ENCODE assay signal across 8 cellular contexts in genomic region chr15:41603941-41604660, GRCh38. TPM values are rescaled to one million over a fixed set of nuclear protein-coding genes. Genes with fewer than 3 reads are reported as not detected.
DNase-seq lines count a peak whose midpoint lies in the region; ATAC-seq and TF ChIP-seq lines count a peak whose summit lies in the region.

No MANE protein-coding gene starts in this region.

- peak overlapping the region; percentile 63 for H3K4me3 Mint-ChIP-seq in activated naive CD8-positive, alpha-beta T cell

- H2AFZ ChIP-seq in SK-N-SH (ENCODE audit: low read depth) (peak overlapping the region; percentile 68), parathyroid adenoma (peak overlapping the region; percentile 53)

- TF ChIP-seq RAD21 in SK-N-SH (IDR thresholded peaks at IDR 0.05; ENCODE audit: low read length), result peak; percentile 74

- DNase-seq in KG1 (lab: John Stamatoyannopoulos, UW), result peak; percentile 26
- peak; percentile 84 for DNase-seq in SK-N-SH
- peak; percentile 49 to 92 (median 80) for DNase-seq in head of caudate nucleus
- peak; percentile 72 for DNase-seq in ureter (ENCODE audit: low spot score)

- H3K9me2 ChIP-seq in DOHH2 (replicated peaks; ENCODE audit: control insufficient read depth, low read length), result no peaks in the 10 kb centered on the region
- no peaks in the 10 kb centered on the region for H3K9me2 ChIP-seq in SK-N-SH

- H3K36me3 ChIP-seq in DOHH2 (ENCODE audit: control insufficient read depth, low read length) (no peaks in the 10 kb centered on the region), SK-N-SH (replicated peaks in 1 of 2; ENCODE audit: control insufficient read depth in 1 of 2, insufficient read depth in 2 of 2, low read length in 1 of 2) (no peaks in the 10 kb centered on the region), parathyroid adenoma (ENCODE audit: control insufficient read depth, insufficient read depth, low read length) (no peaks in the 10 kb centered on the region)

- CTCF ChIA-PET in SK-N-SH (lab: Yijun Ruan, JAX), result interaction anchor here (0.6 to 3.6 kb wide), 51 partner anchors 9 to 1348 kb away, joined by 3 to 47 read pairs (median 4); partner anchors contain the start of genes MAPKBP1, MGA and TYRO3

- H3K9me3 Mint-ChIP-seq in activated naive CD8-positive, alpha-beta T cell (ENCODE audit: low read depth), result no peaks in the 10 kb centered on the region

- H3K79me2 ChIP-seq in DOHH2 (ENCODE audit: control insufficient read depth, low read length) (no peaks in the 10 kb centered on the region), SK-N-SH (ENCODE audit: insufficient read depth) (no peaks in the 10 kb centered on the region), parathyroid adenoma (no peaks in the 10 kb centered on the region)

- TF ChIP-seq CTCF in DOHH2 (IDR thresholded peaks at IDR 0.05; ENCODE audit: low read depth, low read length, poor library complexity, severe bottlenecking), result peak; percentile 79
- peak; percentile 85 for TF ChIP-seq CTCF in SK-N-SH (IDR thresholded peaks at IDR 0.05)
- TF ChIP-seq CTCF in parathyroid adenoma (IDR thresholded peaks at IDR 0.05), result peak; percentile 68

- peaks cover 30% of the 10 kb centered on the region for H3K27me3 ChIP-seq in DOHH2 (ENCODE audit: control insufficient read depth, low read length)
- H3K27me3 ChIP-seq in SK-N-SH (ENCODE audit: insufficient read depth), result no peaks in the 10 kb centered on the region
- no peaks in the 10 kb centered on the region for H3K27me3 ChIP-seq in parathyroid adenoma (ENCODE audit: control insufficient read depth, insufficient read depth, low read length)

- no peak for ATAC-seq in GM19455 (IDR thresholded peaks at IDR 0.05; ENCODE audit: unreplicated experiment)

- H3K4me1 ChIP-seq in DOHH2 (ENCODE audit: control insufficient read depth, low read length) (peaks cover 9% of the 10 kb centered on the region), SK-N-SH (ENCODE audit: control insufficient read depth in 1 of 2, insufficient read depth in 2 of 2, low read depth in 1 of 2, low read length in 1 of 2) (peaks cover 3 to 5% of the 10 kb centered on the region in 2 experiments; a peak in 3 of 4 replicates), parathyroid adenoma (no peaks in the 10 kb centered on the region)

- no peak for TF ChIP-seq EP300 in SK-N-SH (IDR thresholded peaks at IDR 0.05; ENCODE audit: borderline replicate concordance in 1 of 2, low read depth in 1 of 2, low read length in 1 of 2)

- H3K9me3 ChIP-seq in DOHH2 (ENCODE audit: control insufficient read depth, insufficient read depth, low read length) (no peaks in the 10 kb centered on the region), SK-N-SH (no peaks in the 10 kb centered on the region), parathyroid adenoma (ENCODE audit: control insufficient read depth, low read length) (no peaks in the 10 kb centered on the region)

- H3K9ac ChIP-seq in SK-N-SH, result no peak overlapping the region; the same call in 1 of the 2 replicates
- H3K9ac ChIP-seq in parathyroid adenoma, result no peak overlapping the region

- no peak overlapping the region for H3K4me3 ChIP-seq in DOHH2 (ENCODE audit: low read length)
- H3K4me3 ChIP-seq in SK-N-SH (ENCODE audit: low read depth in 2 of 2, low read length in 1 of 2), result peak overlapping the region; percentile 31 to 51
- no peak overlapping the region for H3K4me3 ChIP-seq in parathyroid adenoma (ENCODE audit: low read depth, low read length)

- intact Hi-C loops in head of caudate nucleus (cut with DNase I), result no loop called here

- no peak overlapping the region for H3K27ac Mint-ChIP-seq in activated naive CD8-positive, alpha-beta T cell

- WGBS in SK-N-SH (ENCODE audit: low lambda C conversion rate), result 2% methylated on average over 12 of the region's 12 CpGs

- H3K27ac ChIP-seq in DOHH2 (ENCODE audit: low read depth, low read length) (no peak overlapping the region), SK-N-SH (ENCODE audit: low read depth in 2 of 2, low read length in 1 of 2) (peak overlapping the region in 1 of 2 experiments; percentile 64; a peak in 2 of 4 replicates), parathyroid adenoma (no peak overlapping the region)

- H3K36me3 Mint-ChIP-seq in activated naive CD8-positive, alpha-beta T cell, result no peaks in the 10 kb centered on the region

- H3F3A ChIP-seq in DOHH2 (ENCODE audit: control insufficient read depth, insufficient read depth), result no peaks in the 10 kb centered on the region
- peaks cover 7% of the 10 kb centered on the region for H3F3A ChIP-seq in SK-N-SH (replicated peaks; ENCODE audit: insufficient read depth)

- POLR2A ChIA-PET in SK-N-SH (lab: Yijun Ruan, JAX), result interaction anchor here (0.9 kb wide), 1 partner anchor 60 kb away, joined by 3 read pairs; the partner anchor contains the start of gene RPAP1

- peaks cover 4% of the 10 kb centered on the region for H3K27me3 Mint-ChIP-seq in activated naive CD8-positive, alpha-beta T cell

- no peaks in the 10 kb centered on the region for H4K20me1 ChIP-seq in DOHH2 (ENCODE audit: control insufficient read depth, insufficient read depth, low read depth, low read length)
- H4K20me1 ChIP-seq in SK-N-SH (ENCODE audit: insufficient read depth), result no peaks in the 10 kb centered on the region

- peak overlapping the region; percentile 14 for H3K4me2 ChIP-seq in DOHH2 (ENCODE audit: low read length)
- peak overlapping the region; percentile 83 for H3K4me2 ChIP-seq in SK-N-SH
- H3K4me2 ChIP-seq in parathyroid adenoma (ENCODE audit: low read length), result peak overlapping the region; percentile 56

- H3K4me1 Mint-ChIP-seq in activated naive CD8-positive, alpha-beta T cell (ENCODE audit: low read depth), result peaks cover 10% of the 10 kb centered on the region

TF ChIP-seq in SK-N-SH, 30 proteins besides CTCF, POLR2A, EP300 and RAD21 (continues in another document):
- TF ChIP-seq MAX (IDR thresholded peaks at IDR 0.05; ENCODE audit: low read depth) (peak; percentile 54), NFIC (IDR thresholded peaks at IDR 0.05; ENCODE audit: borderline replicate concordance) (peak; percentile 45; the same call in 1 of the 2 replicates), ZBTB33 (IDR thresholded peaks at IDR 0.05; ENCODE audit: borderline replicate concordance, low read depth) (no peak), RFX5 (IDR thresholded peaks at IDR 0.05; ENCODE audit: low read length) (no peak), GABPA (IDR thresholded peaks at IDR 0.05; ENCODE audit: low read depth) (no peak), POLR2AphosphoS5 (IDR thresholded peaks at IDR 0.05; ENCODE audit: low read depth, low read length) (no peak), MEF2A (IDR thresholded peaks at IDR 0.05; ENCODE audit: borderline replicate concordance, low read depth) (no peak), NRF1 (IDR thresholded peaks at IDR 0.05; ENCODE audit: low read depth, low read length) (no peak), EZH2phosphoT487 (IDR thresholded peaks at IDR 0.05; ENCODE audit: borderline replicate concordance, low read depth) (no peak), FOXJ3 (CRISPR knock-in tag; IDR thresholded peaks at IDR 0.05) (no peak), ELF1 (IDR thresholded peaks at IDR 0.05) (no peak), TEAD4 (IDR thresholded peaks at IDR 0.05; ENCODE audit: borderline replicate concordance, insufficient read depth) (no peak; the same call in 1 of the 2 replicates), SIN3A (IDR thresholded peaks at IDR 0.05; ENCODE audit: borderline replicate concordance, low read depth, low read length) (peak; percentile 64; the same call in 1 of the 2 replicates), JUND (IDR thresholded peaks at IDR 0.05) (no peak), TAF1 (IDR thresholded peaks at IDR 0.05; ENCODE audit: borderline replicate concordance, low read depth, low read length) (no peak)
- TF ChIP-seq, protein P1, sequence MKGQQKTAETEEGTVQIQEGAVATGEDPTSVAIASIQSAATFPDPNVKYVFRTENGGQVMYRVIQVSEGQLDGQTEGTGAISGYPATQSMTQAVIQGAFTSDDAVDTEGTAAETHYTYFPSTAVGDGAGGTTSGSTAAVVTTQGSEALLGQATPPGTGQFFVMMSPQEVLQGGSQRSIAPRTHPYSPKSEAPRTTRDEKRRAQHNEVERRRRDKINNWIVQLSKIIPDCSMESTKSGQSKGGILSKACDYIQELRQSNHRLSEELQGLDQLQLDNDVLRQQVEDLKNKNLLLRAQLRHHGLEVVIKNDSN (IDR thresholded peaks at IDR 0.05; ENCODE audit: borderline replicate concordance, low read depth), result 0 out of 2 replicates have a peak, but pooled peaks have one; percentile 19

RNA-seq across cellular contexts. Expression of gene TYRO3, which starts 45.1 kb away (rescaled TPM):
- 8.7 and 10.3 TPM in 2 replicates for polyA plus RNA-seq in SK-N-SH (2012; rRNA removed)
- polyA plus RNA-seq in SK-N-SH (2012; cell fraction: cytosol; rRNA removed), result 4.9 and 8.9 TPM in 2 replicates
- 9.2 and 10.5 TPM in 2 replicates for polyA plus RNA-seq in SK-N-SH (2012; cell fraction: nucleus; rRNA removed)
- 9.6 TPM for total RNA-seq in ureter

RNA-seq across cellular contexts. Expression of gene MGA, which starts 56.1 kb away (rescaled TPM):
- 2.3 and 2.9 TPM in 2 replicates for polyA plus RNA-seq in SK-N-SH (2012; rRNA removed)
- polyA plus RNA-seq in SK-N-SH (2012; cell fraction: cytosol; rRNA removed), result 2.2 and 2.5 TPM in 2 replicates
- polyA plus RNA-seq in SK-N-SH (2012; cell fraction: nucleus; rRNA removed), result 3.7 and 6.4 TPM in 2 replicates
- 65.2 TPM for total RNA-seq in ureter

Comparison
In these comparisons a context has a peak if more than half of its experiments do, and no peak if none do; other contexts are left out.
1. H3K4me2 ChIP-seq: peak in every context shown above with its lines; median percentile 83 in SK-N-SH; 56 in parathyroid adenoma; 14 in DOHH2.
2. H3K4me3 ChIP-seq: peak in SK-N-SH (2 of 2); none in DOHH2 (single experiment) and parathyroid adenoma (single experiment).
3. DNase-seq: peak in every context shown above with its lines; median percentile 84 in SK-N-SH; 80 in head of caudate nucleus; 72 in ureter; 26 in KG1.
4. Peak in every context shown above with its lines, with median percentiles within 50 percentile points of each other: CTCF ChIP-seq.